9 cellular contexts compared by ENCODE assay signal in genomic region chr16:88941051-88941932, GRCh38. TPM values are rescaled to one million over a fixed set of nuclear protein-coding genes. Genes with fewer than 3 reads are reported as not detected.
DNase-seq lines count a peak whose midpoint lies in the region; ATAC-seq and TF ChIP-seq lines count a peak whose summit lies in the region.
"Had no signal": no experiment of that assay in that cellular context is flagged by ENCODE, and none has a peak within 500 bp of the region (broad histone marks: within the 10 kb centered on the region; RNA-seq: fewer than 3 reads in every experiment).

No MANE protein-coding gene starts in this region.

- H3K36me3 ChIP-seq in left ventricle myocardium inferior (no peaks in the 10 kb centered on the region), stomach smooth muscle (ENCODE audit: control insufficient read depth in 2 of 2, insufficient read depth in 2 of 2, low read length in 2 of 2) (no peaks in the 10 kb centered on the region)
- H3K36me3 ChIP-seq: thyroid gland had no signal

- H3K36me3 Mint-ChIP-seq in activated CD8-positive, alpha-beta memory T cell treated with anti-CD3 and anti-CD28 coated beads, Interleukin-2, amount 10 ng/mL, durations not matched to agents 7 days and 5 days = no peaks in the 10 kb centered on the region

- peak overlapping the region; percentile 67 for H3K4me3 ChIP-seq in Jurkat, Clone E6-1 (ENCODE audit: low read length)
- peak overlapping the region; percentile 85 for H3K4me3 ChIP-seq in left ventricle myocardium inferior
- peak overlapping the region; percentile 40 to 65 for H3K4me3 ChIP-seq in stomach smooth muscle (ENCODE audit: low read length in 2 of 2)

- H3K9ac ChIP-seq in stomach smooth muscle (ENCODE audit: low read length in 2 of 2) = no peak overlapping the region

- H3K27me3 ChIP-seq in left ventricle myocardium inferior (ENCODE audit: low read depth) = peaks cover 62% of the 10 kb centered on the region
- H3K27me3 ChIP-seq in stomach smooth muscle (ENCODE audit: control insufficient read depth in 1 of 2, insufficient read depth in 2 of 2, low read length in 2 of 2) = peaks cover 20 to 28% of the 10 kb centered on the region in 2 donors
- H3K27me3 ChIP-seq: thyroid gland had no signal

- H3K27ac ChIP-seq in left ventricle myocardium inferior (replicated peaks) = peak overlapping the region; percentile 94
- H3K27ac ChIP-seq in stomach smooth muscle (ENCODE audit: low read length) = no peak overlapping the region

- CTCF ChIA-PET in activated CD8-positive, alpha-beta memory T cell treated with anti-CD3 and anti-CD28 coated beads, Interleukin-2, amount 10 ng/mL, durations not matched to agents 7 days and 5 days (lab: Charles Lee) = interaction anchor here (1.2 to 1.3 kb wide), 2 partner anchors 226 to 229 kb away, joined by 3 to 4 read pairs; no protein-coding TSS in a partner anchor

- H3K9me3 Mint-ChIP-seq in activated CD8-positive, alpha-beta memory T cell treated with anti-CD3 and anti-CD28 coated beads, Interleukin-2, amount 10 ng/mL, durations not matched to agents 7 days and 5 days (ENCODE audit: low read depth) = no peaks in the 10 kb centered on the region

- ATAC-seq in activated CD8-positive, alpha-beta memory T cell treated with anti-CD3 and anti-CD28 coated beads, Interleukin-2, amount 10 ng/mL, durations not matched to agents 7 days and 5 days = peak; percentile 22

- H3K9me3 ChIP-seq in left ventricle myocardium inferior (replicated peaks) (no peaks in the 10 kb centered on the region), stomach smooth muscle (ENCODE audit: control insufficient read depth in 2 of 2, low read length in 2 of 2) (no peaks in the 10 kb centered on the region)
- H3K9me3 ChIP-seq: thyroid gland had no signal

- peaks cover 72% of the 10 kb centered on the region for H3K27me3 Mint-ChIP-seq in activated CD8-positive, alpha-beta memory T cell treated with anti-CD3 and anti-CD28 coated beads, Interleukin-2, amount 10 ng/mL, durations not matched to agents 7 days and 5 days

- H3K4me1 ChIP-seq in left ventricle myocardium inferior (peaks cover 53% of the 10 kb centered on the region), stomach smooth muscle (ENCODE audit: control insufficient read depth, insufficient read depth, low read length) (peaks cover 29% of the 10 kb centered on the region)

- TF ChIP-seq CTCF in left ventricle myocardium inferior (IDR thresholded peaks at IDR 0.05; ENCODE audit: borderline replicate concordance) = no peak

- peaks cover 15% of the 10 kb centered on the region for H3K4me1 Mint-ChIP-seq in activated CD8-positive, alpha-beta memory T cell treated with anti-CD3 and anti-CD28 coated beads, Interleukin-2, amount 10 ng/mL, durations not matched to agents 7 days and 5 days

- no peak for DNase-seq in activated CD8-positive, alpha-beta memory T cell treated with anti-CD3 and anti-CD28 coated beads, Interleukin-2, amount 10 ng/mL, durations not matched to agents 7 days and 5 days
- no peak for DNase-seq in activated CD8-positive, alpha-beta memory T cell treated with anti-CD3 and anti-CD28 coated beads for 24 hours
- DNase-seq in Jurkat, Clone E6-1 (ENCODE audit: low read depth, low spot score) = no peak
- peak; percentile 66 for DNase-seq in left ventricle myocardium inferior
- DNase-seq in activated CD8-positive, alpha-beta memory T cell treated with anti-CD3 and anti-CD28 coated beads, Interleukin-2, amount 50 U/mL, for 4 hours = no peak
- no peak for DNase-seq in RPMI8226
- no peak for DNase-seq in activated gamma-delta T cell (lab: John Stamatoyannopoulos, UW)

- intact Hi-C loops in left ventricle myocardium inferior (cut with micrococcal nuclease) = no loop called here

- H3K27ac Mint-ChIP-seq in activated CD8-positive, alpha-beta memory T cell treated with anti-CD3 and anti-CD28 coated beads, Interleukin-2, amount 10 ng/mL, durations not matched to agents 7 days and 5 days = no peak overlapping the region

- no peak overlapping the region for H3K4me3 Mint-ChIP-seq in activated CD8-positive, alpha-beta memory T cell treated with anti-CD3 and anti-CD28 coated beads, Interleukin-2, amount 10 ng/mL, durations not matched to agents 7 days and 5 days

RNA-seq across cellular contexts. Expression of gene CBFA2T3, which starts 35.7 kb away (rescaled TPM):
- under 1 TPM in 1 of 2 experiments, not detected in 1; 0.21 TPM for total RNA-seq in activated CD8-positive, alpha-beta memory T cell treated with anti-CD3 and anti-CD28 coated beads, Interleukin-2, amount 10 ng/mL, durations not matched to agents 7 days and 5 days
- 33.8 TPM for polyA plus RNA-seq in Jurkat, Clone E6-1 (2012; ENCODE audit: insufficient read depth, insufficient read length)
- 8.6 TPM for total RNA-seq in left ventricle myocardium inferior
